9 cellular contexts compared by ENCODE assay signal in the genomic region with DNA sequence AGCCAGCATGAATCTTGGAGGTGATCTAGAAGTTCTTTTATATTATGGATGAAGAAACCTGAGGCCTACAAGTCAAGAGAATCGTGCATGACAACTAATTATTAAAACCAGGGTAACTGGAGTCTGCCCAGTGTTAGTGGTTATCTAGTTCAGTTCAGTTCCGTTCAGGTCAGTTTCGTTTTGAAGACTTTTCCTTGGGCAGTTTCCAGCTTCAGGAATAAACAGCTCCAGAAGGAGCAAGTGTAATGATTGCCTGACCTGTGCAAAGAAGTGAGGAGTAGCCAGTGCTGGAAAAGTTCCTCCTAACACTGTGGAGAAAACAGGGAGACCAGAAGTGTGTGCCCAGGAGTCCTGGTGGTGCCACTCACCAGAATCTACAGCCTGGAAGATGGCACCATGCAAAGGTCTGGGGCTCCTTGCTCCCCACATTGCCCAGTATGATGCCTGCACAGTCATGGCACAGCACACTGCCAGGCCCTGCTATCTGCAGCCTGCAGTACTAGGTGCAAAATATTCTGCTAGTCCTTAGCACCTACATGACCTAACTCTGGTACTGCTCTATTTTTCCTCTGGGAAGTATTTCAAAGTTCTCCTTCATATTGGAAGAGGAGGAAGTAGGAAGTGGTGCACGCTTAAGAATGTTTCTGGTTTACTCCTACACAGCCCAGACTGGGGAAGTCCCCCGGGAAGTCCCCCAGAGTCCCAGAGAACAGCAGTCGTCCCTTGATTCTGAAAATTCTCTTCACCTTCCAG.
A peak's percentile ranks its signal among the peaks of the same experiment; 100 is the strongest.
DNase-seq lines count a peak whose midpoint lies in the region; ATAC-seq lines count a peak whose summit lies in the region.
"Had no signal": no experiment of that assay in that cellular context is flagged by ENCODE, and none has a peak within 500 bp of the region (broad histone marks: within the 10 kb centered on the region; RNA-seq: fewer than 3 reads in every experiment).

No MANE protein-coding gene starts in this region.

- no peaks in the 10 kb centered on the region for H3K36me3 Mint-ChIP-seq in stimulated activated memory B cell treated with anti-CD40 and anti-IgM and Interleukin-4, amounts not matched to agents 10 μg/mL and 1 μg/mL and 100 μg/mL, for 72 hours

- H3K27ac Mint-ChIP-seq in stimulated activated memory B cell treated with anti-CD40 and anti-IgM and Interleukin-4, amounts not matched to agents 10 μg/mL and 1 μg/mL and 100 μg/mL, for 72 hours, result peak overlapping the region; percentile 81

- H3K27me3 Mint-ChIP-seq in stimulated activated memory B cell treated with anti-CD40 and anti-IgM and Interleukin-4, amounts not matched to agents 10 μg/mL and 1 μg/mL and 100 μg/mL, for 72 hours, result peaks cover 17% of the 10 kb centered on the region

- no peaks in the 10 kb centered on the region for H3K9me3 Mint-ChIP-seq in stimulated activated memory B cell treated with anti-CD40 and anti-IgM and Interleukin-4, amounts not matched to agents 10 μg/mL and 1 μg/mL and 100 μg/mL, for 72 hours

- peak overlapping the region; percentile 38 for H3K4me3 Mint-ChIP-seq in stimulated activated memory B cell treated with anti-CD40 and anti-IgM and Interleukin-4, amounts not matched to agents 10 μg/mL and 1 μg/mL and 100 μg/mL, for 72 hours

- peak; percentile 77 for DNase-seq in activated effector memory CD4-positive, alpha-beta T cell treated with anti-CD3 and anti-CD28 coated beads, Interleukin-2, amount 50 U/mL, for 16 hours
- DNase-seq in activated effector memory CD4-positive, alpha-beta T cell treated with Interleukin-2 at 50 U/mL for 16 hours, result no peak
- DNase-seq in HK-2 (ENCODE audit: unreplicated experiment), result peak; percentile 21
- peak; percentile 12 for DNase-seq in fibroblast of gingiva (ENCODE audit: low read depth)
- no peak for DNase-seq in NCI-H1092 (lab: John Stamatoyannopoulos, UW)
- no peak for DNase-seq in NCI-H1092 treated with DMSO at 0.1 percent for 48 hours (lab: John Stamatoyannopoulos, UW)
- DNase-seq in DMS114 treated with DMSO at 0.1 percent for 48 hours (lab: John Stamatoyannopoulos, UW; ENCODE audit: unreplicated experiment), result no peak
- DNase-seq: NCI-H187 treated with DMSO at 0.1 percent for 48 hours had no signal

- ATAC-seq in stimulated activated memory B cell treated with anti-CD40 and anti-IgM and Interleukin-4, amounts not matched to agents 10 μg/mL and 1 μg/mL and 100 μg/mL, for 72 hours, result peak; percentile 55

- peaks cover 22% of the 10 kb centered on the region for H3K4me1 Mint-ChIP-seq in stimulated activated memory B cell treated with anti-CD40 and anti-IgM and Interleukin-4, amounts not matched to agents 10 μg/mL and 1 μg/mL and 100 μg/mL, for 72 hours

Comparison
In these comparisons a context has a peak if more than half of its experiments do, and no peak if none do; other contexts are left out.
1. DNase-seq: peak in activated effector memory CD4-positive, alpha-beta T cell treated with anti-CD3 and anti-CD28 coated beads, Interleukin-2, amount 50 U/mL, for 16 hours (single experiment), HK-2 (single experiment) and fibroblast of gingiva (single experiment); none in activated effector memory CD4-positive, alpha-beta T cell treated with Interleukin-2 at 50 U/mL for 16 hours (single experiment), NCI-H1092 (single experiment), NCI-H1092 treated with DMSO at 0.1 percent for 48 hours (single experiment) and DMS114 treated with DMSO at 0.1 percent for 48 hours (single experiment).